In genomic region chr10:92834331-92834730, GRCh38 we compare ENCODE assay signal across 18 cellular contexts.
"Had no signal": no experiment of that assay in that cellular context is flagged by ENCODE, and none has a peak within 500 bp of the region (broad histone marks: within the 10 kb centered on the region; RNA-seq: fewer than 3 reads in every experiment).

No MANE protein-coding gene starts in this region.

- H3K4me3 ChIP-seq: cardiac muscle cell, coronary artery, sigmoid colon, stomach, uterus had no signal

- H3K9me3 ChIP-seq: sigmoid colon, stomach, uterus had no signal

- H3K4me1 ChIP-seq: sigmoid colon, uterus had no signal

- H3K27ac ChIP-seq: cardiac muscle cell, coronary artery, foreskin keratinocyte, sigmoid colon, stomach, uterus had no signal

- H3K27me3 ChIP-seq: cardiac muscle cell, foreskin keratinocyte, sigmoid colon, stomach, uterus had no signal

- ATAC-seq: activated naive CD8-positive, alpha-beta T cell treated with anti-CD3 and anti-CD28 coated beads, Interleukin-2, amount 50 U/mL, for 24 hours; effector memory CD8-positive, alpha-beta T cell; foreskin keratinocyte; left colon; T-cell had no signal

- FAIRE-seq: astrocyte had no signal

- H3K36me3 ChIP-seq: cardiac muscle cell, sigmoid colon, stomach, uterus had no signal

- DNase-seq: activated CD4-positive, alpha-beta T cell treated with anti-CD3 and anti-CD28 coated beads for 48 hours; activated naive CD4-positive, alpha-beta T cell treated with Interleukin-2 at 50 U/mL for 16 hours; activated naive CD8-positive, alpha-beta T cell treated with anti-CD3 and anti-CD28 coated beads, Interleukin-2, amount 50 U/mL, for 24 hours; effector memory CD8-positive, alpha-beta T cell; foreskin keratinocyte; head of caudate nucleus; left colon; nephron progenitor cell; sigmoid colon; stimulated activated CD4-positive, alpha-beta T cell treated with anti-CD3 and anti-CD28 coated beads, Interleukin-15, amount 100 ng/mL, for 24 hours; stimulated activated CD4-positive, alpha-beta T cell treated with anti-CD3 and anti-CD28 coated beads, Interleukin-4, amount 100 ng/mL, for 4 hours; stomach; T-cell; T1000; uterus had no signal
